ENCODE assay signal across 8 cellular contexts in genomic region chr7:107890962-107891618, GRCh38. TPM values are rescaled to one million over a fixed set of nuclear protein-coding genes. Genes with fewer than 3 reads are reported as not detected.
DNase-seq lines count a peak whose midpoint lies in the region; ATAC-seq and TF ChIP-seq lines count a peak whose summit lies in the region.

Gene DLD, plus strand, starts transcription at chr7:107891183. Its CDS starts 68 bp downstream, at chr7:107891251.

- H3K4me3 Mint-ChIP-seq in activated T-cell treated with anti-CD3 and anti-CD28 coated beads, Interleukin-2, amount 50 U/mL, for 24 hours = peak within 1 kb of the TSS; percentile 91

- peaks cover 43% of the 10 kb centered on the region for H3K4me1 Mint-ChIP-seq in activated T-cell treated with anti-CD3 and anti-CD28 coated beads, Interleukin-2, amount 50 U/mL, for 24 hours (ENCODE audit: low read depth)

- peak within 1 kb of the TSS; percentile 98 for H3K27ac Mint-ChIP-seq in activated T-cell treated with anti-CD3 and anti-CD28 coated beads, Interleukin-2, amount 50 U/mL, for 24 hours

- H3K27ac ChIP-seq in esophagus (ENCODE audit: low read depth in 2 of 2, low read length in 1 of 2) (peak within 1 kb of the TSS; percentile 93 to 96), muscle layer of duodenum (ENCODE audit: low read length) (peak within 1 kb of the TSS; percentile 97)

- no peaks in the 10 kb centered on the region for H3K27me3 ChIP-seq in esophagus (ENCODE audit: control insufficient read depth in 1 of 2, insufficient read depth in 2 of 2, low read length in 2 of 2)
- no peaks in the 10 kb centered on the region for H3K27me3 ChIP-seq in muscle layer of duodenum (ENCODE audit: low read depth, low read length)

- H3K9me3 ChIP-seq in esophagus (ENCODE audit: control insufficient read depth in 2 of 2, insufficient read depth in 1 of 2, low read depth in 1 of 2, low read length in 1 of 2) = no peaks in the 10 kb centered on the region
- H3K9me3 ChIP-seq in muscle layer of duodenum (ENCODE audit: control insufficient read depth in 1 of 2, low read length in 2 of 2) = no peaks in the 10 kb centered on the region

- no peaks in the 10 kb centered on the region for H3K27me3 Mint-ChIP-seq in activated T-cell treated with anti-CD3 and anti-CD28 coated beads, Interleukin-2, amount 50 U/mL, for 24 hours

- peak; percentile 99 for ATAC-seq in GM21576 (IDR thresholded peaks at IDR 0.05; ENCODE audit: unreplicated experiment)

- H3K36me3 ChIP-seq in esophagus (ENCODE audit: control insufficient read depth in 2 of 2, insufficient read depth in 2 of 2, low read length in 1 of 2) (no peaks in the 10 kb centered on the region), muscle layer of duodenum (ENCODE audit: control insufficient read depth in 1 of 2, insufficient read depth in 2 of 2, low read length in 2 of 2) (peaks cover 4 to 19% of the 10 kb centered on the region in 2 donors)

- 0% methylated on average over 54 of the region's 54 CpGs for WGBS in esophagus, 2 donors

- DNase-seq in DMS114 treated with DMSO at 0.1 percent for 48 hours (lab: John Stamatoyannopoulos, UW; ENCODE audit: unreplicated experiment) = peak; percentile 81
- peak; percentile 91 for DNase-seq in Jurkat, Clone E6-1 (ENCODE audit: low read depth, low spot score)
- DNase-seq in activated T-cell treated with anti-CD3 and anti-CD28 coated beads, Interleukin-2, amount 50 U/mL, for 24 hours = peak; percentile 95
- peak; percentile 88 to 91 for DNase-seq in stimulated activated CD8-positive, alpha-beta memory T cell treated with anti-CD3 and anti-CD28 coated beads, Interleukin-7, amount 100 ng/mL, for 4 hours (ENCODE audit: low read depth in 2 of 2)

- H3K9me3 Mint-ChIP-seq in activated T-cell treated with anti-CD3 and anti-CD28 coated beads, Interleukin-2, amount 50 U/mL, for 24 hours = peaks cover 3% of the 10 kb centered on the region

- H3K36me3 Mint-ChIP-seq in activated T-cell treated with anti-CD3 and anti-CD28 coated beads, Interleukin-2, amount 50 U/mL, for 24 hours (ENCODE audit: low read depth) = peaks cover 47% of the 10 kb centered on the region

- H3K4me1 ChIP-seq in esophagus (ENCODE audit: control insufficient read depth in 2 of 2, insufficient read depth in 2 of 2, low read length in 1 of 2) (no peaks in the 10 kb centered on the region), muscle layer of duodenum (ENCODE audit: control insufficient read depth in 1 of 2, insufficient read depth in 2 of 2, low read length in 2 of 2) (peaks cover 10 to 38% of the 10 kb centered on the region in 2 donors)

- H3K4me3 ChIP-seq in Jurkat, Clone E6-1 (ENCODE audit: low read length) = peak within 1 kb of the TSS; percentile 92
- H3K4me3 ChIP-seq in esophagus (ENCODE audit: low read depth in 1 of 2, low read length in 2 of 2) = peak within 1 kb of the TSS; percentile 76 to 78
- peak within 1 kb of the TSS; percentile 76 to 95 for H3K4me3 ChIP-seq in muscle layer of duodenum (ENCODE audit: low read depth in 1 of 2, low read length in 2 of 2)

TF ChIP-seq in PFSK-1, 5 proteins besides CTCF, POLR2A, EP300 and RAD21:
- TF ChIP-seq POLR2AphosphoS5 (IDR thresholded peaks at IDR 0.05; ENCODE audit: low read depth, low read length) (peak; percentile 94), TAF1 (IDR thresholded peaks at IDR 0.05; ENCODE audit: borderline replicate concordance, insufficient read depth, low read length) (peak; percentile 35; the same call in 1 of the 2 replicates), SIN3A (IDR thresholded peaks at IDR 0.05; ENCODE audit: borderline replicate concordance, insufficient read depth, low read length) (peak; percentile 52; the same call in 1 of the 2 replicates), REST (IDR thresholded peaks at IDR 0.05; ENCODE audit: insufficient read depth in 1 of 2, low read depth in 2 of 2, low read length in 2 of 2) (no peak; a peak in 1 of 4 replicates), FOXP2 (optimal IDR thresholded peaks at IDR 0.05; ENCODE audit: borderline replicate concordance, extremely low read depth, extremely low read length, insufficient read depth) (peak; percentile 75)

RNA-seq across cellular contexts. Expression of gene DLD, which starts in this region (rescaled TPM):
- polyA plus RNA-seq in Jurkat, Clone E6-1 (2012; ENCODE audit: insufficient read depth, insufficient read length) = 120 TPM
- 84.5 TPM for polyA plus RNA-seq in PFSK-1 (2012; ENCODE audit: insufficient read length, low read depth)
- polyA plus RNA-seq in esophagus = 10 to 100 TPM in 1 of 2 donors, 1 to 10 TPM in 1; 9.3 to 74.6 TPM

Comparison
In these comparisons a context has a peak if more than half of its experiments do, and no peak if none do; other contexts are left out.
1. Peak in every context shown above with its lines: DNase-seq, ATAC-seq, H3K4me3 ChIP-seq and H3K27ac ChIP-seq.